In genomic region chr1:233610628-233611027, GRCh38 we compare ENCODE assay signal across 9 cellular contexts. TPM values are rescaled to one million over a fixed set of nuclear protein-coding genes. Genes with fewer than 3 reads are reported as not detected.
"Had no signal": no experiment of that assay in that cellular context is flagged by ENCODE, and none has a peak within 500 bp of the region (broad histone marks: within the 10 kb centered on the region; RNA-seq: fewer than 3 reads in every experiment).

No MANE protein-coding gene starts in this region.

- FAIRE-seq: G401.6, GM12878, GM12891, GM12892, GM18507, GM19239 had no signal

- DNase-seq: GDM1, GF-D8 had no signal

- H3K4me3 ChIP-seq: GM12878 had no signal

- ATAC-seq: GM12878 had no signal

RNA-seq across cellular contexts. Expression of gene KCNK1, which starts 3.3 kb away (rescaled TPM):
- total RNA-seq: G401 had no signal
